In genomic region chr12:121925361-121925725, GRCh38 we compare ENCODE assay signal across 12 cellular contexts. TPM values are rescaled to one million over a fixed set of nuclear protein-coding genes. Genes with fewer than 3 reads are reported as not detected.
DNase-seq lines count a peak whose midpoint lies in the region; ATAC-seq and TF ChIP-seq lines count a peak whose summit lies in the region.
"Had no signal": no experiment of that assay in that cellular context is flagged by ENCODE, and none has a peak within 500 bp of the region (broad histone marks: within the 10 kb centered on the region; RNA-seq: fewer than 3 reads in every experiment).

No MANE protein-coding gene starts in this region.

- peak overlapping the region; percentile 42 for H3K4me3 ChIP-seq in AG10803 (ENCODE audit: low read length)
- H3K4me3 ChIP-seq in fibroblast of villous mesenchyme (ENCODE audit: low read depth, low read length): peak overlapping the region; percentile 40
- no peak overlapping the region for H3K4me3 ChIP-seq in parathyroid adenoma (ENCODE audit: low read depth, low read length)

- no peak overlapping the region for H2AFZ ChIP-seq in parathyroid adenoma

- H3K9ac ChIP-seq in parathyroid adenoma: no peak overlapping the region

- H3K36me3 ChIP-seq in parathyroid adenoma (ENCODE audit: control insufficient read depth, insufficient read depth, low read length): no peaks in the 10 kb centered on the region

- H3K9me3 ChIP-seq in parathyroid adenoma (ENCODE audit: control insufficient read depth, low read length): no peaks in the 10 kb centered on the region

- TF ChIP-seq CTCF in AG10803 (conservative IDR thresholded peaks at IDR 0.05; ENCODE audit: low read length): no peak
- no peak for TF ChIP-seq CTCF in fibroblast of villous mesenchyme (IDR thresholded peaks at IDR 0.05; ENCODE audit: insufficient read depth, low read depth, low read length)
- TF ChIP-seq CTCF in parathyroid adenoma (IDR thresholded peaks at IDR 0.05): no peak

- no peaks in the 10 kb centered on the region for H3K79me2 ChIP-seq in parathyroid adenoma

- ATAC-seq in GM18867 (IDR thresholded peaks at IDR 0.05; ENCODE audit: unreplicated experiment) (no peak), GM21526 (IDR thresholded peaks at IDR 0.05; ENCODE audit: low FRiP score, unreplicated experiment) (no peak), GM19324 (IDR thresholded peaks at IDR 0.05; ENCODE audit: low FRiP score, unreplicated experiment) (no peak)
- ATAC-seq: CD8-positive, alpha-beta T cell had no signal

- no peak overlapping the region for H3K4me2 ChIP-seq in parathyroid adenoma (ENCODE audit: low read length)

- H3K27ac ChIP-seq in parathyroid adenoma: peak overlapping the region; percentile 57

- no peaks in the 10 kb centered on the region for H3K4me1 ChIP-seq in parathyroid adenoma

- H3K27me3 ChIP-seq in parathyroid adenoma (ENCODE audit: control insufficient read depth, insufficient read depth, low read length): no peaks in the 10 kb centered on the region

- peak; percentile 88 for DNase-seq in AG10803 (ENCODE audit: low read depth)
- peak; percentile 22 for DNase-seq in SK-MEL-5 (ENCODE audit: low read depth, low spot score)
- peak; percentile 82 for DNase-seq in fibroblast of villous mesenchyme (ENCODE audit: low read depth)
- DNase-seq in head of caudate nucleus: no peak
- DNase-seq: activated B cell treated with CpG ODN at 0.5 μM for 24 hours; activated naive CD4-positive, alpha-beta T cell treated with anti-CD3 and anti-CD28 coated beads, Interleukin-2, amount 50 U/mL, for 16 hours; CD8-positive, alpha-beta T cell; NCI-H748 treated with DMSO at 0.1 percent for 48 hours had no signal

- in situ Hi-C loops in SK-MEL-5 (cut with HindIII; ENCODE audit: low pct_unique_long_range_greater_than_20kb, low sequenced_read_pairs): no loop called here

- intact Hi-C loops in head of caudate nucleus (cut with DNase I): no loop called here

RNA-seq across cellular contexts. Expression of gene CFAP251, which starts 7.0 kb away (rescaled TPM):
- 3.3 and 5.3 TPM in 2 replicates for total RNA-seq in SK-MEL-5 (2014; rRNA removed; shearing (Covaris generic))
- polyA plus RNA-seq in SK-MEL-5 (2015; cell fraction: cytosol; rRNA removed): 1.4 and 3.3 TPM in 2 replicates
- polyA plus RNA-seq in SK-MEL-5 (2015; cell fraction: nucleus; rRNA removed): 6.4 and 7.1 TPM in 2 replicates
- total RNA-seq in fibroblast of villous mesenchyme: 6.8 and 8.2 TPM in 2 replicates

RNA-seq across cellular contexts. Expression of gene PSMD9, which starts 36.8 kb away (rescaled TPM):
- 75.9 and 95.1 TPM in 2 replicates for total RNA-seq in SK-MEL-5 (2014; rRNA removed; shearing (Covaris generic))
- polyA plus RNA-seq in SK-MEL-5 (2015; cell fraction: cytosol; rRNA removed): 71.3 and 76.9 TPM in 2 replicates
- polyA plus RNA-seq in SK-MEL-5 (2015; cell fraction: nucleus; rRNA removed): 43.0 and 58.0 TPM in 2 replicates
- 28.9 and 35.1 TPM in 2 replicates for total RNA-seq in fibroblast of villous mesenchyme

Comparison
In these comparisons a context has a peak if more than half of its experiments do, and no peak if none do; other contexts are left out.
1. DNase-seq: peak in AG10803 (single experiment), SK-MEL-5 (single experiment) and fibroblast of villous mesenchyme (single experiment); none in head of caudate nucleus (0 of 42).